Comparison of ENCODE assay signal across 26 cellular contexts in genomic region chr19:30086220-30086619, GRCh38.
"Had no signal": no experiment of that assay in that cellular context is flagged by ENCODE, and none has a peak within 500 bp of the region (broad histone marks: within the 10 kb centered on the region; RNA-seq: fewer than 3 reads in every experiment).

No MANE protein-coding gene starts in this region.

- H3K4me1 ChIP-seq: Peyer's patch had no signal

- DNase-seq: activated CD4-positive, alpha-beta T cell treated with anti-CD3 and anti-CD28 coated beads, Interleukin-2, amount 10 ng/mL, durations not matched to agents 7 days and 5 days; activated CD4-positive, alpha-beta T cell treated with anti-CD3 and anti-CD28 coated beads, Interleukin-2, amount 50 U/mL, for 48 hours; activated CD8-positive, alpha-beta memory T cell treated with anti-CD3 and anti-CD28 coated beads, Interleukin-2, amount 10 ng/mL, durations not matched to agents 7 days and 5 days; activated CD8-positive, alpha-beta memory T cell treated with anti-CD3 and anti-CD28 coated beads, Interleukin-2, amount 50 U/mL, for 48 hours; activated effector memory CD4-positive, alpha-beta T cell treated with anti-CD3 and anti-CD28 coated beads, Interleukin-2, amount 50 U/mL, for 16 hours; activated naive CD4-positive, alpha-beta T cell; activated naive CD4-positive, alpha-beta T cell treated with anti-CD3 and anti-CD28 coated beads, Interleukin-2, amount 50 U/mL, for 16 hours; activated naive CD8-positive, alpha-beta T cell treated with anti-CD3 and anti-CD28 coated beads for 36 hours; activated T-cell treated with anti-CD3 and anti-CD28 coated beads, Interleukin-2, amount 50 U/mL, for 48 hours; amniotic stem cell; brain microvascular endothelial cell; central memory CD4-positive, alpha-beta T cell; NCI-H1092 treated with DMSO at 0.1 percent for 48 hours; NCI-H1417; NCI-H187 treated with DMSO at 0.1 percent for 48 hours; NCI-H2081; NCI-H2171 treated with DMSO at 0.1 percent for 48 hours; NCI-H226; NCI-H446 treated with DMSO at 0.1 percent for 48 hours; NCI-H524; NCI-H69; NK-92 treated with Interleukin-12 subunit alpha and Interleukin-12 subunit beta, amount 100 ng/mL, for 24 hours; PC-3; SIG-M5; T1000 had no signal

- H3K9me3 Mint-ChIP-seq: activated CD4-positive, alpha-beta T cell treated with anti-CD3 and anti-CD28 coated beads, Interleukin-2, amount 10 ng/mL, durations not matched to agents 7 days and 5 days; activated naive CD8-positive, alpha-beta T cell treated with anti-CD3 and anti-CD28 coated beads for 36 hours had no signal

- H3K9me3 ChIP-seq: Peyer's patch had no signal

- H3K4me3 Mint-ChIP-seq: activated CD4-positive, alpha-beta T cell treated with anti-CD3 and anti-CD28 coated beads, Interleukin-2, amount 10 ng/mL, durations not matched to agents 7 days and 5 days; activated CD8-positive, alpha-beta memory T cell treated with anti-CD3 and anti-CD28 coated beads, Interleukin-2, amount 10 ng/mL, durations not matched to agents 7 days and 5 days; activated naive CD8-positive, alpha-beta T cell treated with anti-CD3 and anti-CD28 coated beads for 36 hours had no signal

- H3K36me3 Mint-ChIP-seq: activated CD8-positive, alpha-beta memory T cell treated with anti-CD3 and anti-CD28 coated beads, Interleukin-2, amount 10 ng/mL, durations not matched to agents 7 days and 5 days; activated naive CD8-positive, alpha-beta T cell treated with anti-CD3 and anti-CD28 coated beads for 36 hours had no signal

- ATAC-seq: activated CD8-positive, alpha-beta memory T cell treated with anti-CD3 and anti-CD28 coated beads, Interleukin-2, amount 10 ng/mL, durations not matched to agents 7 days and 5 days; PC-3 had no signal

- H3K4me3 ChIP-seq: Peyer's patch had no signal

- H3K27ac ChIP-seq: brain microvascular endothelial cell, Peyer's patch had no signal

- H3K27me3 Mint-ChIP-seq: activated CD4-positive, alpha-beta T cell treated with anti-CD3 and anti-CD28 coated beads, Interleukin-2, amount 10 ng/mL, durations not matched to agents 7 days and 5 days; activated CD8-positive, alpha-beta memory T cell treated with anti-CD3 and anti-CD28 coated beads, Interleukin-2, amount 10 ng/mL, durations not matched to agents 7 days and 5 days; activated naive CD8-positive, alpha-beta T cell treated with anti-CD3 and anti-CD28 coated beads for 36 hours had no signal

- H3K27ac Mint-ChIP-seq: activated CD4-positive, alpha-beta T cell treated with anti-CD3 and anti-CD28 coated beads, Interleukin-2, amount 10 ng/mL, durations not matched to agents 7 days and 5 days; activated CD8-positive, alpha-beta memory T cell treated with anti-CD3 and anti-CD28 coated beads, Interleukin-2, amount 10 ng/mL, durations not matched to agents 7 days and 5 days; activated naive CD8-positive, alpha-beta T cell treated with anti-CD3 and anti-CD28 coated beads for 36 hours had no signal
